ENCODE assay signal across 16 cellular contexts in the genomic region with DNA sequence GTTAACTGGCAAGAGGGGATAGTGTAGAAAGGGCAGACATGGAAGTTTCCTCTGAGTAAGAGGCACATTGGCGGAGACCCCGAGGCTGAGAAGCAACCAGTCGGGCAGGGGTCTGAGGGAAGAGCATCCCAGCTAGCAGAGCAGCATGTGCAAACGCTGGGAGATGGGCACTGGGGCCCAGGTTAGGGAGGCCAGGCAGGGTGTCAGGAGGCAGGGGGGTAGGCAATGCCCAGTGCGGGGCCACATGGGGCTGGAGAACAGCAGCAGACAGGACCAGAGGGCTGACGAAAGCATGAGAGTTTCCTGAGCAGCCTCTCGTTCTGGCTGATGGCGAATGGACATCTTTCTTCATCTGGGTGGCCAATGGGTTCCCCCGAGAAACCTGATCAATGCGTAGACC.
"Had no signal": no experiment of that assay in that cellular context is flagged by ENCODE, and none has a peak within 500 bp of the region (broad histone marks: within the 10 kb centered on the region; RNA-seq: fewer than 3 reads in every experiment).

No MANE protein-coding gene starts in this region.

- H3K4me1 ChIP-seq: ascending aorta, stomach had no signal

- H3K27ac Mint-ChIP-seq: mesothelial cell of epicardium, progenitor cell of endocrine pancreas, type B pancreatic cell had no signal

- H3K4me3 Mint-ChIP-seq: mesothelial cell of epicardium, neural crest cell, type B pancreatic cell had no signal

- H3K36me3 ChIP-seq: ascending aorta had no signal

- H3K27me3 ChIP-seq: ascending aorta had no signal

- H3K9me3 ChIP-seq: ascending aorta, stomach had no signal

- H3K4me1 Mint-ChIP-seq: mesothelial cell of epicardium, neural crest cell had no signal

- H3K36me3 Mint-ChIP-seq: mesothelial cell of epicardium, type B pancreatic cell had no signal

- DNase-seq: activated CD4-positive, alpha-beta T cell treated with anti-CD3 and anti-CD28 coated beads, Interleukin-2, amount 50 U/mL, for 1 hour; activated naive CD4-positive, alpha-beta T cell treated with Interleukin-2 at 50 U/mL for 16 hours; cortex of kidney; head of caudate nucleus; kidney; stimulated activated CD4-positive, alpha-beta T cell treated with anti-CD3 and anti-CD28 coated beads, Interleukin-2, amount 100 ng/mL, for 24 hours; stomach; SW 1271; T1000 had no signal

- H3K9me3 Mint-ChIP-seq: type B pancreatic cell had no signal

- H3K4me3 ChIP-seq: ascending aorta, lung, stomach had no signal

- H3K27ac ChIP-seq: ascending aorta, stomach had no signal

- ATAC-seq: left lobe of liver had no signal
